8 cellular contexts compared by ENCODE assay signal in the genomic region with DNA sequence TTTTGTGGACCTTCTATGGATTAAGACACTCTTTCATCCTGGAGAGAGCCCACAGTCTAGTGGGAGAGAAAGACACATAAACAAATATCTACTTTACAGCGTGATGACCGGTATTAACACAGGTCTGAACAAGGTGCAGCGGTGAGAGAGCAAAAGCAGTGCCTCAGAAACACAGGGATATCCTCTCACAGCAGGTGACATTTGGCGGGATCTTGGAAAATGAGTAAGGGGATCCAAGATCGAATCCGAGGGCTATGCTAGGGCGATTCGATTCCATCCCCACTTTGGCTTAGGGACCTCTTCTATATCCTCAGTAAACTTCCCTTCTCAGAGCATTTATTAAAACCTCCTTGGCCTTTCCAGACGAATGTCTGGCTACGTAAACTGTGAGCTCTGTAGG. TPM values are rescaled to one million over a fixed set of nuclear protein-coding genes. Genes with fewer than 3 reads are reported as not detected.
A peak's percentile ranks its signal among the peaks of the same experiment; 100 is the strongest.
DNase-seq lines count a peak whose midpoint lies in the region; ATAC-seq, FAIRE-seq and TF ChIP-seq lines count a peak whose summit lies in the region.

No MANE protein-coding gene starts in this region.

- peak overlapping the region; percentile 99 for H3K27ac Mint-ChIP-seq in astrocyte (ENCODE audit: unreplicated experiment)

- CTCF ChIA-PET in BJ (lab: Yijun Ruan, JAX): interaction anchor here (0.9 to 2.0 kb wide), 7 partner anchors 13 to 212 kb away, joined by 3 to 8 read pairs (median 5); no protein-coding TSS in a partner anchor

- H3K4me3 ChIP-seq in BJ (ENCODE audit: low read depth, low read length) (peak overlapping the region; percentile 85), HFF-Myc (replicated peaks; ENCODE audit: low read depth, low read length) (peak overlapping the region; percentile 97), astrocyte (ENCODE audit: insufficient read depth, low read depth, low read length) (peak overlapping the region; percentile 99), lower leg skin (ENCODE audit: low read depth, poor library complexity, severe bottlenecking) (peak overlapping the region; percentile 62)

- FAIRE-seq in astrocyte (lab: Jason Lieb, UNC) (no peak), urothelium cell line (lab: Jason Lieb, UNC) (peak; percentile 66)

- peaks cover 23% of the 10 kb centered on the region for H3K4me1 ChIP-seq in astrocyte (ENCODE audit: insufficient read depth, low read length)

- no peaks in the 10 kb centered on the region for H3K27me3 ChIP-seq in BJ (ENCODE audit: control insufficient read depth, insufficient read depth, low read length)
- no peaks in the 10 kb centered on the region for H3K27me3 ChIP-seq in astrocyte (ENCODE audit: insufficient read depth, low read length)

- no peak for TF ChIP-seq CTCF in BJ (IDR thresholded peaks at IDR 0.05; ENCODE audit: insufficient read depth, low read depth, low read length)
- no peak for TF ChIP-seq CTCF in HFF-Myc (IDR thresholded peaks at IDR 0.05; ENCODE audit: low read depth, low read length, missing control alignments)
- no peak for TF ChIP-seq CTCF in astrocyte (IDR thresholded peaks at IDR 0.05; ENCODE audit: insufficient read depth, low read depth, low read length)
- TF ChIP-seq CTCF in lower leg skin (IDR thresholded peaks at IDR 0.05): no peak

- H3K9ac ChIP-seq in astrocyte (ENCODE audit: low read length): peak overlapping the region; percentile 98

- no peak overlapping the region for H2AFZ ChIP-seq in astrocyte (ENCODE audit: low read depth, low read length)

- no peaks in the 10 kb centered on the region for H3K9me3 ChIP-seq in astrocyte (ENCODE audit: insufficient read depth, low read depth, low read length)

- H3K27me3 Mint-ChIP-seq in astrocyte (ENCODE audit: low read depth, unreplicated experiment): no peaks in the 10 kb centered on the region

- ATAC-seq in HG03039 (IDR thresholded peaks at IDR 0.05; ENCODE audit: unreplicated experiment) (no peak), HG03045 (IDR thresholded peaks at IDR 0.05; ENCODE audit: unreplicated experiment) (no peak)

- peaks cover 78% of the 10 kb centered on the region for H4K20me1 ChIP-seq in astrocyte (ENCODE audit: insufficient read depth, low read length)

- H3K4me3 Mint-ChIP-seq in astrocyte (ENCODE audit: unreplicated experiment): peak overlapping the region; percentile 97

- H3K4me2 ChIP-seq in astrocyte (ENCODE audit: low read length): peak overlapping the region; percentile 96

- intact Hi-C loops in lower leg skin (cut with DNase I; ENCODE audit: low total_unique reads): no loop called here

- WGBS in lower leg skin, 2 donors: 4 to 8% methylated on average over 10 of the region's 10 CpGs

- H3K79me2 ChIP-seq in astrocyte (ENCODE audit: insufficient read depth, low read length): peaks cover 94% of the 10 kb centered on the region

- no peaks in the 10 kb centered on the region; the same call in 1 of the 2 replicates for H3K36me3 ChIP-seq in BJ (ENCODE audit: control insufficient read depth, insufficient read depth, low read length)
- H3K36me3 ChIP-seq in astrocyte (ENCODE audit: insufficient read depth, low read length): no peaks in the 10 kb centered on the region

- POLR2A ChIA-PET in BJ (lab: Charles Lee): interaction anchor here (0.6 kb wide), 1 partner anchor 163 kb away, joined by 3 read pairs; no protein-coding TSS in a partner anchor

- no peaks in the 10 kb centered on the region for H3K36me3 Mint-ChIP-seq in astrocyte (ENCODE audit: low read depth, unreplicated experiment)

- H3K4me1 Mint-ChIP-seq in astrocyte (ENCODE audit: low read depth, unreplicated experiment): peaks cover 24% of the 10 kb centered on the region

- no peak for TF ChIP-seq POLR2A in lower leg skin (IDR thresholded peaks at IDR 0.05)

- DNase-seq in BJ (ENCODE audit: low read depth): no peak
- DNase-seq in HFF-Myc (ENCODE audit: extremely low read depth, low read depth): no peak
- no peak for DNase-seq in astrocyte (ENCODE audit: low read depth)
- no peak for DNase-seq in lower leg skin (ENCODE audit: low spot score in 2 of 2)
- DNase-seq in urothelium cell line (ENCODE audit: low spot score): no peak
- DNase-seq in midbrain (lab: John Stamatoyannopoulos, UW): no peak

- peak overlapping the region; percentile 99 for H3K27ac ChIP-seq in astrocyte (ENCODE audit: low read depth, low read length)

- no peaks in the 10 kb centered on the region for H3K9me3 Mint-ChIP-seq in astrocyte (ENCODE audit: unreplicated experiment)

RNA-seq across cellular contexts. Expression of a gene that starts 0.7 kb away (rescaled TPM):
- polyA plus RNA-seq in BJ (2011; rRNA removed): 62.1 and 100 TPM in 2 replicates
- polyA minus RNA-seq in BJ (2011; rRNA and poly(A)+ RNA removed): 29.2 and 32.2 TPM in 2 replicates
- total RNA-seq in astrocyte (96.3 and 105 TPM in 2 replicates), lower leg skin (10 to 100 TPM; 64.9 to 80.0 (median 74.7) TPM)

RNA-seq across cellular contexts. Expression of a gene that starts 1.2 kb away (rescaled TPM):
- 34.4 and 116 TPM in 2 replicates for polyA plus RNA-seq in BJ (2011; rRNA removed)
- polyA minus RNA-seq in BJ (2011; rRNA and poly(A)+ RNA removed): 33.1 and 37.3 TPM in 2 replicates
- total RNA-seq in astrocyte: 123 and 143 TPM in 2 replicates
- total RNA-seq in lower leg skin: 100 to 1,000 TPM in 2 of 4 donors, 10 to 100 TPM in 2; 72.3 to 113 (median 96.4) TPM

RNA-seq across cellular contexts. Expression of a gene that starts 53.1 kb away (rescaled TPM):
- 2.2 and 3.1 TPM in 2 replicates for polyA plus RNA-seq in BJ (2011; rRNA removed)
- polyA minus RNA-seq in BJ (2011; rRNA and poly(A)+ RNA removed): 0.98 and 1.6 TPM in 2 replicates
- total RNA-seq in astrocyte: 0.75 and 1.3 TPM in 2 replicates
- total RNA-seq in lower leg skin: 10 to 100 TPM; 23.0 to 33.0 (median 29.5) TPM

Comparison
In these comparisons a context has a peak if more than half of its experiments do, and no peak if none do; other contexts are left out.
1. RNA of a gene that starts 53.1 kb away (total RNA-seq): 23.0 to 33.0 TPM in lower leg skin; 0.75 to 1.3 TPM in astrocyte; every median in the first group is over 10 times any median in the second.
2. Peak in every context shown above with its lines, with median percentiles within 50 percentile points of each other: H3K4me3 ChIP-seq.